ENCODE assay signal across 8 cellular contexts in genomic region chr5:52709171-52709925, GRCh38.
DNase-seq lines count a peak whose midpoint lies in the region; ATAC-seq and TF ChIP-seq lines count a peak whose summit lies in the region.

No MANE protein-coding gene starts in this region.

- ATAC-seq in GM18858 (IDR thresholded peaks at IDR 0.05; ENCODE audit: unreplicated experiment) (peak; percentile 80), HG02798 (IDR thresholded peaks at IDR 0.05; ENCODE audit: poor library complexity, unreplicated experiment) (peak; percentile 73)

- peak overlapping the region; percentile 38; the same call in 1 of the 2 replicates for H3K27ac ChIP-seq in VCaP

- no peak for TF ChIP-seq CTCF in VCaP (conservative IDR thresholded peaks at IDR 0.05)

- peak; percentile 53 for DNase-seq in myocyte (ENCODE audit: low read depth)
- DNase-seq in NCI-H69 (lab: John Stamatoyannopoulos, UW): no peak
- DNase-seq in NCI-H2029 treated with DMSO at 0.1 percent for 48 hours (lab: John Stamatoyannopoulos, UW): no peak
- no peak for DNase-seq in SHP77 (lab: John Stamatoyannopoulos, UW)
- no peak for DNase-seq in NCI-H526 treated with DMSO at 0.1 percent for 48 hours (lab: John Stamatoyannopoulos, UW)
